9 cellular contexts compared by ENCODE assay signal in genomic region chr22:38213319-38214247, GRCh38. TPM values are rescaled to one million over a fixed set of nuclear protein-coding genes. Genes with fewer than 3 reads are reported as not detected.
A peak's percentile ranks its signal among the peaks of the same experiment; 100 is the strongest.
DNase-seq lines count a peak whose midpoint lies in the region; ATAC-seq and TF ChIP-seq lines count a peak whose summit lies in the region.
"Had no signal": no experiment of that assay in that cellular context is flagged by ENCODE, and none has a peak within 500 bp of the region (broad histone marks: within the 10 kb centered on the region; RNA-seq: fewer than 3 reads in every experiment).

No MANE protein-coding gene starts in this region.

- intact Hi-C loops in left lung (cut with DNase I): no loop called here
- intact Hi-C loops in head of caudate nucleus (cut with DNase I): no loop called here

- H3K9me3 ChIP-seq in SU-DHL-6 (ENCODE audit: insufficient read depth, low read length) (no peaks in the 10 kb centered on the region), left lung (no peaks in the 10 kb centered on the region), tibial nerve (no peaks in the 10 kb centered on the region)
- H3K9me3 ChIP-seq: heart right ventricle had no signal

- no peak for TF ChIP-seq POLR2A in tibial nerve (IDR thresholded peaks at IDR 0.05)

- DNase-seq in activated naive CD4-positive, alpha-beta T cell treated with anti-CD3 and anti-CD28 coated beads, Interleukin-2, amount 50 U/mL, for 16 hours: no peak
- DNase-seq in left lung: no peak
- DNase-seq in tibial nerve (ENCODE audit: low spot score in 2 of 2): no peak
- no peak for DNase-seq in NCI-H1092 treated with DMSO at 0.1 percent for 48 hours (lab: John Stamatoyannopoulos, UW)
- no peak for DNase-seq in head of caudate nucleus
- no peak for DNase-seq in activated CD4-positive, alpha-beta T cell treated with anti-CD3 and anti-CD28 coated beads, Interleukin-2, amount 50 U/mL, for 1 hour
- DNase-seq: heart right ventricle had no signal

- H3K4me3 Mint-ChIP-seq in activated naive CD4-positive, alpha-beta T cell treated with anti-CD3 and anti-CD28 coated beads, Interleukin-2, amount 50 U/mL, for 24 hours: peak overlapping the region; percentile 62

- WGBS in tibial nerve, 2 donors: 75 to 76% methylated on average over 10 of the region's 10 CpGs

- H3K9me3 Mint-ChIP-seq in activated naive CD4-positive, alpha-beta T cell treated with anti-CD3 and anti-CD28 coated beads, Interleukin-2, amount 50 U/mL, for 24 hours: no peaks in the 10 kb centered on the region

- no peaks in the 10 kb centered on the region for H4K20me1 ChIP-seq in SU-DHL-6 (ENCODE audit: low read depth, low read length)

- no peaks in the 10 kb centered on the region for H3K36me3 Mint-ChIP-seq in activated naive CD4-positive, alpha-beta T cell treated with anti-CD3 and anti-CD28 coated beads, Interleukin-2, amount 50 U/mL, for 24 hours

- H3F3A ChIP-seq in SU-DHL-6 (ENCODE audit: insufficient read depth): no peaks in the 10 kb centered on the region

- H3K27me3 ChIP-seq in SU-DHL-6 (ENCODE audit: low read length) (no peaks in the 10 kb centered on the region), left lung (no peaks in the 10 kb centered on the region), tibial nerve (no peaks in the 10 kb centered on the region)
- H3K27me3 ChIP-seq: heart right ventricle had no signal

- H2AFZ ChIP-seq in SU-DHL-6 (ENCODE audit: low read depth, low read length, severe bottlenecking): no peak overlapping the region

- no peaks in the 10 kb centered on the region for H3K9me2 ChIP-seq in SU-DHL-6 (replicated peaks; ENCODE audit: insufficient read depth, low read length)

- peaks cover 16 to 63% of the 10 kb centered on the region in 2 donors for H3K4me1 ChIP-seq in left lung
- H3K4me1 ChIP-seq in tibial nerve: peaks cover 0 to 48% (median 20%) of the 10 kb centered on the region in 4 donors

- H3K27ac ChIP-seq in SU-DHL-6 (ENCODE audit: low read depth, low read length) (no peak overlapping the region), left lung (peak overlapping the region in 1 of 2 donors; percentile 65), tibial nerve (peak overlapping the region; percentile 40 to 73 (median 60))

- no peak for TF ChIP-seq EP300 in tibial nerve (IDR thresholded peaks at IDR 0.05)

- peak overlapping the region; percentile 27; the same call in 1 of the 2 replicates for H3K9ac ChIP-seq in SU-DHL-6 (ENCODE audit: low read length)

- peak overlapping the region; percentile 43 for H3K4me2 ChIP-seq in SU-DHL-6 (ENCODE audit: low read depth, low read length, poor library complexity, severe bottlenecking)

- TF ChIP-seq CTCF in SU-DHL-6 (IDR thresholded peaks at IDR 0.05; ENCODE audit: insufficient read depth, low read length, poor library complexity, severe bottlenecking) (no peak), left lung (IDR thresholded peaks at IDR 0.05) (no peak), tibial nerve (IDR thresholded peaks at IDR 0.05) (no peak)

- H3K4me1 Mint-ChIP-seq in activated naive CD4-positive, alpha-beta T cell treated with anti-CD3 and anti-CD28 coated beads, Interleukin-2, amount 50 U/mL, for 24 hours: peaks cover 15% of the 10 kb centered on the region

- H3K36me3 ChIP-seq in SU-DHL-6 (ENCODE audit: low read length) (no peaks in the 10 kb centered on the region), left lung (peaks cover 0 to 25% of the 10 kb centered on the region in 2 donors), tibial nerve (peaks cover 0 to 15% (median 0%) of the 10 kb centered on the region in 3 donors)

- no peaks in the 10 kb centered on the region for H3K79me2 ChIP-seq in SU-DHL-6 (ENCODE audit: insufficient read depth, low read length)

- H3K27ac Mint-ChIP-seq in activated naive CD4-positive, alpha-beta T cell treated with anti-CD3 and anti-CD28 coated beads, Interleukin-2, amount 50 U/mL, for 24 hours: peak overlapping the region; percentile 8

- H3K4me3 ChIP-seq in SU-DHL-6 (ENCODE audit: insufficient read depth, low read length, poor library complexity, severe bottlenecking): no peak overlapping the region
- peak overlapping the region in 1 of 2 donors; percentile 22 for H3K4me3 ChIP-seq in left lung
- H3K4me3 ChIP-seq in tibial nerve: peak overlapping the region in 1 of 4 donors; percentile 39

- no peaks in the 10 kb centered on the region for H3K27me3 Mint-ChIP-seq in activated naive CD4-positive, alpha-beta T cell treated with anti-CD3 and anti-CD28 coated beads, Interleukin-2, amount 50 U/mL, for 24 hours

- ATAC-seq in left lung: peak; percentile 8

RNA-seq across cellular contexts. Expression of gene MAFF, which starts 11.8 kb away (rescaled TPM):
- total RNA-seq in left lung (10 to 100 TPM; 12.1 to 17.1 TPM), tibial nerve (100 to 1,000 TPM in 2 of 4 donors, 10 to 100 TPM in 2; 68.1 to 110 (median 96.8) TPM)

RNA-seq across cellular contexts. Expression of gene PLA2G6, which starts 32.0 kb away (rescaled TPM):
- total RNA-seq in left lung (10 to 100 TPM; 30.9 to 39.0 TPM), tibial nerve (10 to 100 TPM; 48.5 to 60.3 (median 55.1) TPM)

RNA-seq across cellular contexts. Expression of gene TMEM184B, which starts 59.2 kb away (rescaled TPM):
- total RNA-seq in left lung (10 to 100 TPM; 84.5 to 98.3 TPM), tibial nerve (100 to 1,000 TPM in 1 of 4 donors, 10 to 100 TPM in 3; 61.1 to 138 (median 72.0) TPM)
